11 cellular contexts compared by ENCODE assay signal in genomic region chr9:97558701-97559101, GRCh38. TPM values are rescaled to one million over a fixed set of nuclear protein-coding genes. Genes with fewer than 3 reads are reported as not detected.
DNase-seq lines count a peak whose midpoint lies in the region; ATAC-seq and TF ChIP-seq lines count a peak whose summit lies in the region.
"Had no signal": no experiment of that assay in that cellular context is flagged by ENCODE, and none has a peak within 500 bp of the region (broad histone marks: within the 10 kb centered on the region; RNA-seq: fewer than 3 reads in every experiment).

No MANE protein-coding gene starts in this region.

- no peaks in the 10 kb centered on the region for H3K27me3 ChIP-seq in Peyer's patch

- peak overlapping the region; percentile 4 for H3K27ac Mint-ChIP-seq in progenitor cell of endocrine pancreas

- TF ChIP-seq CTCF in Peyer's patch (IDR thresholded peaks at IDR 0.05) (no peak), progenitor cell of endocrine pancreas (IDR thresholded peaks at IDR 0.05; ENCODE audit: unreplicated experiment) (no peak)

- H3K27me3 Mint-ChIP-seq in progenitor cell of endocrine pancreas = no peaks in the 10 kb centered on the region

- peaks cover 0 to 11% (median 0%) of the 10 kb centered on the region in 4 donors for H3K4me1 ChIP-seq in Peyer's patch

- DNase-seq in Peyer's patch = no peak
- no peak for DNase-seq in progenitor cell of endocrine pancreas (ENCODE audit: low spot score, unreplicated experiment)
- DNase-seq in GM19238 (ENCODE audit: insufficient read length, low spot score) = no peak
- DNase-seq in GM03348 (ENCODE audit: low spot score) = no peak
- no peak for DNase-seq in NCI-H2029 treated with DMSO at 0.1 percent for 48 hours (lab: John Stamatoyannopoulos, UW)
- no peak for DNase-seq in iPS-NIHi11 (ENCODE audit: low spot score)
- DNase-seq: NCI-H146 had no signal

- H3K27ac ChIP-seq in Peyer's patch = peak overlapping the region in 3 of 4 donors; percentile 43 to 82 (median 60)
- H3K27ac ChIP-seq: epithelial cell of prostate had no signal

- no peaks in the 10 kb centered on the region for H3K36me3 ChIP-seq in Peyer's patch

- H3K9me3 Mint-ChIP-seq in progenitor cell of endocrine pancreas (ENCODE audit: low read depth) = no peaks in the 10 kb centered on the region

- no peak overlapping the region for H3K4me3 ChIP-seq in Peyer's patch
- H3K4me3 ChIP-seq: lung had no signal

- ATAC-seq in GM18505 (IDR thresholded peaks at IDR 0.05; ENCODE audit: unreplicated experiment) (peak; percentile 23), GM21447 (IDR thresholded peaks at IDR 0.05; ENCODE audit: unreplicated experiment) (peak; percentile 51)

- no peaks in the 10 kb centered on the region for H3K9me3 ChIP-seq in Peyer's patch

- peaks cover 5% of the 10 kb centered on the region for H3K4me1 Mint-ChIP-seq in progenitor cell of endocrine pancreas (ENCODE audit: low read depth)

- no peaks in the 10 kb centered on the region for H3K36me3 Mint-ChIP-seq in progenitor cell of endocrine pancreas (ENCODE audit: insufficient read depth)

- TF ChIP-seq POLR2A in GM18505 (IDR thresholded peaks at IDR 0.05; ENCODE audit: borderline replicate concordance, extremely low read depth, insufficient read depth, insufficient read length) = no peak
- no peak for TF ChIP-seq POLR2A in Peyer's patch (IDR thresholded peaks at IDR 0.05)

- no peak overlapping the region for H3K4me3 Mint-ChIP-seq in progenitor cell of endocrine pancreas (ENCODE audit: low read depth)

RNA-seq across cellular contexts. Expression of gene TMOD1, which starts 57.2 kb away (rescaled TPM):
- total RNA-seq in Peyer's patch (10 to 100 TPM in 1 of 4 donors, 1 to 10 TPM in 3; 2.6 to 15.7 (median 4.9) TPM), progenitor cell of endocrine pancreas (10.1 and 10.6 TPM in 2 replicates)
